In genomic region chr4:99186029-99186428, GRCh38 we compare ENCODE assay signal across 9 cellular contexts. TPM values are rescaled to one million over a fixed set of nuclear protein-coding genes. Genes with fewer than 3 reads are reported as not detected.
"Had no signal": no experiment of that assay in that cellular context is flagged by ENCODE, and none has a peak within 500 bp of the region (broad histone marks: within the 10 kb centered on the region; RNA-seq: fewer than 3 reads in every experiment).

No MANE protein-coding gene starts in this region.

- ATAC-seq: GM12878 had no signal

- FAIRE-seq: G401.6, GM12891, GM12892, GM18507, GM19239 had no signal

- H3K4me3 ChIP-seq: GM12878 had no signal

- DNase-seq: GDM1, GF-D8 had no signal

RNA-seq across cellular contexts. Expression of gene ADH6, which starts 33.0 kb away (rescaled TPM):
- total RNA-seq: G401, GM12878 had no signal

RNA-seq across cellular contexts. Expression of gene ADH4, which starts 41.9 kb away (rescaled TPM):
- total RNA-seq: G401, GM12878 had no signal
- polyA plus RNA-seq: GM12878 had no signal
